Comparison of ENCODE assay signal across 16 cellular contexts in the genomic region with DNA sequence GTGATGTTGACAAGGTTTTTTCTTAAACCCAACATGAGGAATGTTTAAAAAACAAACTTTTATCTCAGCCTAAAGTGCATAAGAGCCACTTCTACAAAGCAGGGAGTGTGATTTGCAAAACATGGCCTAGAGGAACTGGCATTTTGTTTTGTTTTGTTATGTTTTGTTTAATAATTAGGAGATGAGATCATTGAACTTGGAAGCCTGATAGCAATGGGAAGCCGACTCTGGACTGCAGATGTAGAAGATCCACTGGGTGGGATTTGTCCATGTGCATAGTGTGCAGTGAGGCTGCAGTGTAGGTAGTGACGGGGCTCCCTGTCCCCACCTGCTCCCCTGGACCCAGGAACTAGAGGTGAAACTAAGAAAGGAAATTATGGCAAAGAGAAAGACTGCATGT. TPM values are rescaled to one million over a fixed set of nuclear protein-coding genes. Genes with fewer than 3 reads are reported as not detected.
DNase-seq lines count a peak whose midpoint lies in the region; ATAC-seq and TF ChIP-seq lines count a peak whose summit lies in the region.
"Had no signal": no experiment of that assay in that cellular context is flagged by ENCODE, and none has a peak within 500 bp of the region (broad histone marks: within the 10 kb centered on the region; RNA-seq: fewer than 3 reads in every experiment).

No MANE protein-coding gene starts in this region.

- no peak overlapping the region for H3K4me3 Mint-ChIP-seq in CD4-positive, alpha-beta memory T cell
- H3K4me3 Mint-ChIP-seq in activated CD8-positive, alpha-beta memory T cell treated with anti-CD3 and anti-CD28 coated beads, Interleukin-2, amount 10 ng/mL, durations not matched to agents 7 days and 5 days = no peak overlapping the region
- H3K4me3 Mint-ChIP-seq: activated CD4-positive, alpha-beta T cell treated with anti-CD3 and anti-CD28 coated beads, Interleukin-2, amount 10 ng/mL, durations not matched to agents 7 days and 5 days; CD14-positive monocyte; H9; stimulated activated memory B cell treated with anti-CD40 and anti-IgM and Interleukin-4, amounts not matched to agents 10 μg/mL and 1 μg/mL and 100 μg/mL, for 72 hours; T-helper 1 cell treated with Interleukin-12 subunit alpha and Interleukin-12 subunit beta and Interleukin-4 antibody, amounts not matched to agents 30 μg/mL and 1 μg/mL, for 36 hours had no signal

- H3K36me3 Mint-ChIP-seq in CD4-positive, alpha-beta memory T cell = no peaks in the 10 kb centered on the region
- H3K36me3 Mint-ChIP-seq in activated CD8-positive, alpha-beta memory T cell treated with anti-CD3 and anti-CD28 coated beads, Interleukin-2, amount 10 ng/mL, durations not matched to agents 7 days and 5 days = no peaks in the 10 kb centered on the region
- H3K36me3 Mint-ChIP-seq: CD14-positive monocyte; stimulated activated memory B cell treated with anti-CD40 and anti-IgM and Interleukin-4, amounts not matched to agents 10 μg/mL and 1 μg/mL and 100 μg/mL, for 72 hours had no signal

- no peaks in the 10 kb centered on the region for H3K9me3 Mint-ChIP-seq in CD4-positive, alpha-beta memory T cell
- H3K9me3 Mint-ChIP-seq in activated CD8-positive, alpha-beta memory T cell treated with anti-CD3 and anti-CD28 coated beads, Interleukin-2, amount 10 ng/mL, durations not matched to agents 7 days and 5 days (ENCODE audit: low read depth) = no peaks in the 10 kb centered on the region
- H3K9me3 Mint-ChIP-seq: activated CD4-positive, alpha-beta T cell treated with anti-CD3 and anti-CD28 coated beads, Interleukin-2, amount 10 ng/mL, durations not matched to agents 7 days and 5 days; stimulated activated memory B cell treated with anti-CD40 and anti-IgM and Interleukin-4, amounts not matched to agents 10 μg/mL and 1 μg/mL and 100 μg/mL, for 72 hours; T-helper 1 cell treated with Interleukin-12 subunit alpha and Interleukin-12 subunit beta and Interleukin-4 antibody, amounts not matched to agents 30 μg/mL and 1 μg/mL, for 36 hours had no signal

- TF ChIP-seq CTCF in astrocyte of the spinal cord (IDR thresholded peaks at IDR 0.05; ENCODE audit: low read depth, low read length) (no peak), cardiac muscle cell (IDR thresholded peaks at IDR 0.05; ENCODE audit: low read depth, low read length) (no peak), smooth muscle cell (IDR thresholded peaks at IDR 0.05; ENCODE audit: borderline replicate concordance, insufficient read depth, poor library complexity, severe bottlenecking) (no peak)

- peak overlapping the region; percentile 73 for H3K9ac ChIP-seq in smooth muscle cell (ENCODE audit: low read depth)

- peak; percentile 47 for DNase-seq in GM03348 (ENCODE audit: low spot score)
- DNase-seq in astrocyte of the spinal cord (ENCODE audit: low read depth, low spot score) = peak; percentile 28
- peak in 1 of 2 donors; percentile 45 for DNase-seq in cardiac muscle cell (ENCODE audit: low read depth in 1 of 2, low spot score in 1 of 2)
- no peak for DNase-seq in smooth muscle cell (lab: John Stamatoyannopoulos, UW; ENCODE audit: unreplicated experiment)
- DNase-seq in CD4-positive, alpha-beta memory T cell = no peak
- no peak for DNase-seq in activated CD8-positive, alpha-beta memory T cell treated with anti-CD3 and anti-CD28 coated beads, Interleukin-2, amount 10 ng/mL, durations not matched to agents 7 days and 5 days
- DNase-seq in amygdala (lab: John Stamatoyannopoulos, UW) = no peak
- DNase-seq: activated CD4-positive, alpha-beta T cell treated with anti-CD3 and anti-CD28 coated beads, Interleukin-2, amount 10 ng/mL, durations not matched to agents 7 days and 5 days; activated T-cell treated with anti-CD3 and anti-CD28 coated beads, Interleukin-2, amount 50 U/mL, for 48 hours; H9; NCI-H226; stimulated activated CD4-positive, alpha-beta T cell treated with anti-CD3 and anti-CD28 coated beads, Interleukin-2, amount 100 ng/mL, for 48 hours had no signal

- H2AFZ ChIP-seq in smooth muscle cell (ENCODE audit: low read depth) = no peak overlapping the region

- POLR2A ChIA-PET in CD4-positive, alpha-beta memory T cell (lab: Charles Lee; ENCODE audit: partially characterized antibody) = no interaction called here

- in situ Hi-C loops in astrocyte of the spinal cord (cut with HindIII; ENCODE audit: low sequenced_read_pairs) = no loop called here

- no peaks in the 10 kb centered on the region for H3K4me1 Mint-ChIP-seq in CD4-positive, alpha-beta memory T cell
- no peaks in the 10 kb centered on the region for H3K4me1 Mint-ChIP-seq in activated CD8-positive, alpha-beta memory T cell treated with anti-CD3 and anti-CD28 coated beads, Interleukin-2, amount 10 ng/mL, durations not matched to agents 7 days and 5 days
- H3K4me1 Mint-ChIP-seq: activated CD4-positive, alpha-beta T cell treated with anti-CD3 and anti-CD28 coated beads, Interleukin-2, amount 10 ng/mL, durations not matched to agents 7 days and 5 days; CD14-positive monocyte; stimulated activated memory B cell treated with anti-CD40 and anti-IgM and Interleukin-4, amounts not matched to agents 10 μg/mL and 1 μg/mL and 100 μg/mL, for 72 hours had no signal

- peak overlapping the region; percentile 70 for H3K27ac ChIP-seq in cardiac muscle cell
- H3K27ac ChIP-seq in smooth muscle cell (ENCODE audit: low read depth) = peak overlapping the region; percentile 95
- H3K27ac ChIP-seq in CD4-positive, alpha-beta memory T cell (ENCODE audit: low read depth, low read length) = no peak overlapping the region

- peaks cover 12% of the 10 kb centered on the region for H3F3A ChIP-seq in smooth muscle cell (ENCODE audit: low read depth)

- no peak for ATAC-seq in HG02973 (IDR thresholded peaks at IDR 0.05; ENCODE audit: unreplicated experiment)
- no peak for ATAC-seq in activated CD8-positive, alpha-beta memory T cell treated with anti-CD3 and anti-CD28 coated beads, Interleukin-2, amount 10 ng/mL, durations not matched to agents 7 days and 5 days
- ATAC-seq: stimulated activated memory B cell treated with anti-CD40 and anti-IgM and Interleukin-4, amounts not matched to agents 10 μg/mL and 1 μg/mL and 100 μg/mL, for 72 hours had no signal

- intact Hi-C loops in CD4-positive, alpha-beta memory T cell (cut with micrococcal nuclease) = no loop called here

- peak overlapping the region; percentile 65 for H3K4me2 ChIP-seq in smooth muscle cell

- H3K4me1 ChIP-seq in cardiac muscle cell (ENCODE audit: low read depth) = peaks cover 28% of the 10 kb centered on the region
- H3K4me1 ChIP-seq in smooth muscle cell (ENCODE audit: low read depth) = peaks cover 11% of the 10 kb centered on the region
- H3K4me1 ChIP-seq in CD4-positive, alpha-beta memory T cell (ENCODE audit: insufficient read depth, low read length) = no peaks in the 10 kb centered on the region

- H3K4me3 ChIP-seq in astrocyte of the spinal cord (ENCODE audit: low read depth, low read length) = no peak overlapping the region
- no peak overlapping the region for H3K4me3 ChIP-seq in cardiac muscle cell
- no peak overlapping the region for H3K4me3 ChIP-seq in smooth muscle cell
- no peak overlapping the region for H3K4me3 ChIP-seq in CD4-positive, alpha-beta memory T cell (ENCODE audit: low read length in 2 of 2)

- H3K27me3 Mint-ChIP-seq in CD4-positive, alpha-beta memory T cell = peaks cover 2 to 11% of the 10 kb centered on the region in 2 donors
- H3K27me3 Mint-ChIP-seq in activated CD8-positive, alpha-beta memory T cell treated with anti-CD3 and anti-CD28 coated beads, Interleukin-2, amount 10 ng/mL, durations not matched to agents 7 days and 5 days = peaks cover 27% of the 10 kb centered on the region

- H3K27me3 ChIP-seq in cardiac muscle cell (no peaks in the 10 kb centered on the region), smooth muscle cell (ENCODE audit: low read depth) (no peaks in the 10 kb centered on the region)
- H3K27me3 ChIP-seq in CD4-positive, alpha-beta memory T cell (ENCODE audit: insufficient read depth, low read length) = no peaks in the 10 kb centered on the region

- CTCF ChIA-PET in CD4-positive, alpha-beta memory T cell (lab: Charles Lee; ENCODE audit: partially characterized antibody) = no interaction called here
- CTCF ChIA-PET in activated CD8-positive, alpha-beta memory T cell treated with anti-CD3 and anti-CD28 coated beads, Interleukin-2, amount 10 ng/mL, durations not matched to agents 7 days and 5 days (lab: Charles Lee) = no interaction called here

- H4K20me1 ChIP-seq in smooth muscle cell (ENCODE audit: low read depth) = no peaks in the 10 kb centered on the region

- no peak overlapping the region for H3K27ac Mint-ChIP-seq in CD4-positive, alpha-beta memory T cell
- no peak overlapping the region for H3K27ac Mint-ChIP-seq in activated CD8-positive, alpha-beta memory T cell treated with anti-CD3 and anti-CD28 coated beads, Interleukin-2, amount 10 ng/mL, durations not matched to agents 7 days and 5 days
- H3K27ac Mint-ChIP-seq: activated CD4-positive, alpha-beta T cell treated with anti-CD3 and anti-CD28 coated beads, Interleukin-2, amount 10 ng/mL, durations not matched to agents 7 days and 5 days; stimulated activated memory B cell treated with anti-CD40 and anti-IgM and Interleukin-4, amounts not matched to agents 10 μg/mL and 1 μg/mL and 100 μg/mL, for 72 hours; T-helper 1 cell treated with Interleukin-12 subunit alpha and Interleukin-12 subunit beta and Interleukin-4 antibody, amounts not matched to agents 30 μg/mL and 1 μg/mL, for 36 hours had no signal

- 58% methylated on average over 2 of the region's 2 CpGs for WGBS in smooth muscle cell (ENCODE audit: low lambda C conversion rate)

- no peaks in the 10 kb centered on the region for H3K79me2 ChIP-seq in smooth muscle cell (ENCODE audit: low read depth)

- H3K36me3 ChIP-seq in cardiac muscle cell (no peaks in the 10 kb centered on the region), smooth muscle cell (ENCODE audit: low read depth) (no peaks in the 10 kb centered on the region)
- H3K36me3 ChIP-seq in CD4-positive, alpha-beta memory T cell (ENCODE audit: insufficient read depth, low read length) = no peaks in the 10 kb centered on the region

- no peaks in the 10 kb centered on the region for H3K9me3 ChIP-seq in cardiac muscle cell (ENCODE audit: low read depth)
- H3K9me3 ChIP-seq in smooth muscle cell (replicated peaks; ENCODE audit: low read depth) = no peaks in the 10 kb centered on the region
- H3K9me3 ChIP-seq in CD4-positive, alpha-beta memory T cell (ENCODE audit: control insufficient read depth in 1 of 2, low read length in 2 of 2) = no peaks in the 10 kb centered on the region

RNA-seq across cellular contexts. Expression of gene MAP3K4, which starts 17.7 kb away (rescaled TPM):
- 25.0 and 36.4 TPM in 2 replicates for total RNA-seq in cardiac muscle cell
- 13.3 and 14.5 TPM in 2 replicates for polyA plus RNA-seq in cardiac muscle cell
- 26.8 and 29.5 TPM in 2 replicates for total RNA-seq in smooth muscle cell
- polyA plus RNA-seq in smooth muscle cell = 14.3 and 17.2 TPM in 2 replicates
- 10 to 100 TPM; 78.0 to 90.1 TPM for total RNA-seq in CD4-positive, alpha-beta memory T cell
- polyA plus RNA-seq in CD4-positive, alpha-beta memory T cell = 10 to 100 TPM in 1 of 2 donors, 1 to 10 TPM in 1; 5.7 to 30.8 TPM
- total RNA-seq in activated CD8-positive, alpha-beta memory T cell treated with anti-CD3 and anti-CD28 coated beads, Interleukin-2, amount 10 ng/mL, durations not matched to agents 7 days and 5 days = 10 to 100 TPM; 38.5 to 55.0 TPM

Comparison
In these comparisons a context has a peak if more than half of its experiments do, and no peak if none do; other contexts are left out.
1. DNase-seq: peak in GM03348 (single experiment) and astrocyte of the spinal cord (single experiment); none in smooth muscle cell (single experiment), CD4-positive, alpha-beta memory T cell (0 of 5), activated CD8-positive, alpha-beta memory T cell treated with anti-CD3 and anti-CD28 coated beads, Interleukin-2, amount 10 ng/mL, durations not matched to agents 7 days and 5 days (single experiment) and amygdala (0 of 56).